ENCODE assay signal across 8 cellular contexts in genomic region chr18:50281295-50281971, GRCh38. TPM values are rescaled to one million over a fixed set of nuclear protein-coding genes. Genes with fewer than 3 reads are reported as not detected.
DNase-seq lines count a peak whose midpoint lies in the region; ATAC-seq and TF ChIP-seq lines count a peak whose summit lies in the region.

TSS of gene MBD1 (minus strand) at chr18:50281523. CDS start at chr18:50279992, 1,531 bp downstream.

- WGBS in tibial nerve, 2 donors: 1% methylated on average over 13 to 30 of the region's 63 CpGs

- H3K4me2 ChIP-seq in parathyroid adenoma (ENCODE audit: low read length): peak within 1 kb of the TSS; percentile 99

- intact Hi-C loops in Right ventricle myocardium superior (cut with DNase I): no loop called here

- no peaks in the 10 kb centered on the region for H3K27me3 ChIP-seq in adipocyte (replicated peaks; ENCODE audit: control insufficient read depth, insufficient read depth, low read length)
- H3K27me3 ChIP-seq in parathyroid adenoma (ENCODE audit: control insufficient read depth, insufficient read depth, low read length): no peaks in the 10 kb centered on the region
- H3K27me3 ChIP-seq in tibial nerve: no peaks in the 10 kb centered on the region

- peak; percentile 94 to 96 for TF ChIP-seq EP300 in tibial nerve (IDR thresholded peaks at IDR 0.05)

- H3K9me3 ChIP-seq in adipocyte (ENCODE audit: control insufficient read depth, low read length) (no peaks in the 10 kb centered on the region), parathyroid adenoma (ENCODE audit: control insufficient read depth, low read length) (no peaks in the 10 kb centered on the region), tibial nerve (no peaks in the 10 kb centered on the region)

- H3K27ac ChIP-seq in parathyroid adenoma (peak within 1 kb of the TSS; percentile 88), tibial nerve (peak within 1 kb of the TSS; percentile 63 to 97 (median 91))

- TF ChIP-seq CTCF in GM12875 (IDR thresholded peaks at IDR 0.05; ENCODE audit: borderline replicate concordance, insufficient read depth, low read depth, low read length) (0 out of 2 replicates have a peak, but pooled peaks have one; percentile 15), parathyroid adenoma (IDR thresholded peaks at IDR 0.05) (peak; percentile 61), tibial nerve (IDR thresholded peaks at IDR 0.05) (peak; percentile 33 to 73 (median 54))

- H2AFZ ChIP-seq in parathyroid adenoma: peak within 1 kb of the TSS; percentile 95

- DNase-seq in NCI-H1436 (lab: John Stamatoyannopoulos, UW) (peak; percentile 94), T follicular helper cell (ENCODE audit: low read depth) (peak; percentile 96), adipocyte (ENCODE audit: low read depth) (peak; percentile 99), Right ventricle myocardium superior (peak; percentile 98), tibial nerve (ENCODE audit: low spot score in 2 of 2) (peak; percentile 90 to 91)

- H3K9ac ChIP-seq in adipocyte (ENCODE audit: low read length): peak within 1 kb of the TSS; percentile 98
- peak within 1 kb of the TSS; percentile 73 for H3K9ac ChIP-seq in parathyroid adenoma

- peak; percentile 91 for ATAC-seq in HG02798 (IDR thresholded peaks at IDR 0.05; ENCODE audit: poor library complexity, unreplicated experiment)
- ATAC-seq in Right ventricle myocardium superior (ENCODE audit: poor library complexity): peak; percentile 96

- TF ChIP-seq POLR2A in tibial nerve (IDR thresholded peaks at IDR 0.05): peak; percentile 71 to 77

- H3K36me3 ChIP-seq in adipocyte (ENCODE audit: control insufficient read depth, insufficient read depth, low read length, severe bottlenecking) (peaks cover 38% of the 10 kb centered on the region), parathyroid adenoma (ENCODE audit: control insufficient read depth, insufficient read depth, low read length) (no peaks in the 10 kb centered on the region), tibial nerve (peaks cover 0 to 65% (median 5%) of the 10 kb centered on the region in 3 donors)

- H3K4me3 ChIP-seq in GM12875 (ENCODE audit: low read depth, low read length): peak within 1 kb of the TSS; percentile 95
- H3K4me3 ChIP-seq in adipocyte (ENCODE audit: low read length): peak within 1 kb of the TSS; percentile 99
- H3K4me3 ChIP-seq in parathyroid adenoma (ENCODE audit: low read depth, low read length): peak within 1 kb of the TSS; percentile 96
- peak within 1 kb of the TSS; percentile 49 to 99 (median 88) for H3K4me3 ChIP-seq in tibial nerve

- H3K4me1 ChIP-seq in adipocyte (ENCODE audit: control insufficient read depth, insufficient read depth, low read length): peaks cover 23% of the 10 kb centered on the region
- H3K4me1 ChIP-seq in parathyroid adenoma: peaks cover 13% of the 10 kb centered on the region
- peaks cover 0 to 36% (median 16%) of the 10 kb centered on the region in 4 donors for H3K4me1 ChIP-seq in tibial nerve

- H3K79me2 ChIP-seq in parathyroid adenoma: peaks cover 12% of the 10 kb centered on the region

RNA-seq across cellular contexts. Expression of gene MBD1, which starts in this region (rescaled TPM):
- 41.2 TPM for total RNA-seq in Right ventricle myocardium superior
- total RNA-seq in tibial nerve: 100 to 1,000 TPM in 1 of 4 donors, 10 to 100 TPM in 3; 69.3 to 103 (median 85.7) TPM

Comparison
In these comparisons a context has a peak if more than half of its experiments do, and no peak if none do; other contexts are left out.
1. Peak in every context shown above with its lines: DNase-seq, ATAC-seq, H3K4me3 ChIP-seq and H3K27ac ChIP-seq.